9 cellular contexts compared by ENCODE assay signal in the genomic region with DNA sequence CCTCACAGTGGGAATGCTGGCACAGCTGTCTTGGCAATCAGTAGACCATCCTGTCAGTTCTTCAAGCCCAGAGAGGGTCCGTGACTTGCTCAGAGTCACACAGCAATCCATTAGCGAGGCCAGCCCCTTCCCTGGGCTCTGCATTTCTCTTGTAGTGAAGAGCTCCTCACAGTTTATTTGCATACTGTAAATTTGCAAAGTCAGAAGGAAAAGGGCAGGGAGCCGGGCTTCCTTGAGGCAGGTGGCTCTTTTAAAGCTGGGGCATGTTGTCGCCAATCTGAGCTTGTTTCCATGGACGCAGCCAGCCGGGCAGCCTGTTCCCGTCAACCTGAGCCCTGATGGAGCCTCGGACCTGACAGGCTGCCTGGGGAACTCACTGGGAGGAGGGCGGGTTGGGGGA.
DNase-seq lines count a peak whose midpoint lies in the region; ATAC-seq and TF ChIP-seq lines count a peak whose summit lies in the region.
"Had no signal": no experiment of that assay in that cellular context is flagged by ENCODE, and none has a peak within 500 bp of the region (broad histone marks: within the 10 kb centered on the region; RNA-seq: fewer than 3 reads in every experiment).

No MANE protein-coding gene starts in this region.

- H3K4me1 Mint-ChIP-seq in mesothelial cell of epicardium = peaks cover 33% of the 10 kb centered on the region

- no peaks in the 10 kb centered on the region for H3K36me3 ChIP-seq in ascending aorta
- no peaks in the 10 kb centered on the region for H3K36me3 ChIP-seq in left lung
- peaks cover 3% of the 10 kb centered on the region; the same call in 1 of the 2 replicates for H3K36me3 ChIP-seq in WERI-Rb-1

- H3K4me1 ChIP-seq in ascending aorta (peaks cover 23 to 48% of the 10 kb centered on the region in 2 donors), left lung (peaks cover 15 to 45% of the 10 kb centered on the region in 2 donors)

- H3K27me3 ChIP-seq in ascending aorta (no peaks in the 10 kb centered on the region), left lung (no peaks in the 10 kb centered on the region), WERI-Rb-1 (ENCODE audit: insufficient read depth, low read depth, severe bottlenecking) (no peaks in the 10 kb centered on the region)

- no peak for TF ChIP-seq CTCF in ascending aorta (IDR thresholded peaks at IDR 0.05)
- no peak for TF ChIP-seq CTCF in left lung (IDR thresholded peaks at IDR 0.05)
- TF ChIP-seq CTCF in mesothelial cell of epicardium (IDR thresholded peaks at IDR 0.05; ENCODE audit: unreplicated experiment) = no peak
- TF ChIP-seq CTCF in WERI-Rb-1 (IDR thresholded peaks at IDR 0.05; ENCODE audit: low read depth, low read length) = no peak

- intact Hi-C loops in Right ventricle myocardium superior (cut with DNase I) (no loop called here), cardiac septum (cut with DNase I) (no loop called here), ascending aorta (cut with DNase I) (no loop called here), left lung (cut with DNase I) (no loop called here)

- ATAC-seq in Right ventricle myocardium superior (ENCODE audit: poor library complexity) = peak; percentile 42
- ATAC-seq in left lung = peak; percentile 69
- no peak for ATAC-seq in HG03280 (IDR thresholded peaks at IDR 0.05; ENCODE audit: unreplicated experiment)

- DNase-seq in Right ventricle myocardium superior = peak; percentile 50
- no peak for DNase-seq in cardiac septum (ENCODE audit: low spot score)
- DNase-seq in ascending aorta (ENCODE audit: low spot score in 2 of 2) = no peak
- DNase-seq in left lung = peak; percentile 59 to 64
- no peak for DNase-seq in cortex of kidney (lab: John Stamatoyannopoulos, UW)
- no peak for DNase-seq in mesothelial cell of epicardium (ENCODE audit: low spot score in 2 of 2, unreplicated experiment in 2 of 2)
- DNase-seq in WERI-Rb-1 = no peak

- no peak overlapping the region for H3K27ac Mint-ChIP-seq in mesothelial cell of epicardium
- H3K27ac Mint-ChIP-seq: activated naive CD8-positive, alpha-beta T cell had no signal

- H3K9me3 Mint-ChIP-seq in mesothelial cell of epicardium = peaks cover 4% of the 10 kb centered on the region

- H3K27ac ChIP-seq in ascending aorta (peak overlapping the region; percentile 69 to 73), left lung (no peak overlapping the region), WERI-Rb-1 (no peak overlapping the region)

- no peak overlapping the region for H3K4me3 ChIP-seq in ascending aorta
- no peak overlapping the region for H3K4me3 ChIP-seq in left lung
- no peak overlapping the region for H3K4me3 ChIP-seq in WERI-Rb-1 (ENCODE audit: low read depth, low read length)

- H3K9me3 ChIP-seq in ascending aorta (no peaks in the 10 kb centered on the region), left lung (no peaks in the 10 kb centered on the region), WERI-Rb-1 (ENCODE audit: severe bottlenecking) (no peaks in the 10 kb centered on the region)

- peaks cover 5% of the 10 kb centered on the region for H3K36me3 Mint-ChIP-seq in mesothelial cell of epicardium

- H3K4me3 Mint-ChIP-seq in mesothelial cell of epicardium = no peak overlapping the region
- H3K4me3 Mint-ChIP-seq: activated naive CD8-positive, alpha-beta T cell had no signal

- H3K27me3 Mint-ChIP-seq in mesothelial cell of epicardium (ENCODE audit: low read depth) = peaks cover 4% of the 10 kb centered on the region
- H3K27me3 Mint-ChIP-seq: activated naive CD8-positive, alpha-beta T cell had no signal

Comparison
In these comparisons a context has a peak if more than half of its experiments do, and no peak if none do; other contexts are left out.
1. DNase-seq: peak in Right ventricle myocardium superior (single experiment) and left lung (2 of 2); none in cardiac septum (single experiment), ascending aorta (0 of 2), cortex of kidney (single experiment), mesothelial cell of epicardium (0 of 2) and WERI-Rb-1 (single experiment).
2. H3K27ac ChIP-seq: peak in ascending aorta (2 of 2); none in left lung (0 of 2) and WERI-Rb-1 (single experiment).